38 cellular contexts compared by ENCODE assay signal in genomic region chr2:53095664-53096063, GRCh38.
"Had no signal": no experiment of that assay in that cellular context is flagged by ENCODE, and none has a peak within 500 bp of the region (broad histone marks: within the 10 kb centered on the region; RNA-seq: fewer than 3 reads in every experiment).

No MANE protein-coding gene starts in this region.

- H3K27ac Mint-ChIP-seq: activated B cell treated with CpG ODN at 0.5 μM for 24 hours; activated CD4-positive, alpha-beta memory T cell treated with anti-CD3 and anti-CD28 coated beads for 36 hours; activated CD4-positive, alpha-beta T cell treated with anti-CD3 and anti-CD28 coated beads, Interleukin-2, amount 10 ng/mL, durations not matched to agents 24 days and 14 days; activated CD8-positive, alpha-beta T cell treated with anti-CD3 and anti-CD28 coated beads for 36 hours; activated naive CD4-positive, alpha-beta T cell treated with anti-CD3 and anti-CD28 coated beads for 36 hours; activated naive CD4-positive, alpha-beta T cell treated with anti-CD3 and anti-CD28 coated beads, Interleukin-2, amount 50 U/mL, for 72 hours; activated naive CD8-positive, alpha-beta T cell treated with anti-CD3 and anti-CD28 coated beads for 36 hours; activated T-cell treated with anti-CD3 and anti-CD28 coated beads, Interleukin-2, amount 50 U/mL, for 72 hours; activated T-helper 1 cell treated with anti-CD3 and anti-CD28 coated beads, Interleukin-12 subunit alpha, Interleukin-12 subunit beta, Interleukin-2, Interleukin-4 antibody, amounts not matched to agents 30 ng/mL and 10 ng/mL and 1 ng/mL, durations not matched to agents 14 hours and 24 hours and 36 hours; activated T-helper 17 cell treated with anti-CD3 and anti-CD28 coated beads, Interleukin-2, amount 50 U/mL, for 72 hours; brain; T-helper 1 cell treated with Interleukin-12 subunit alpha and Interleukin-12 subunit beta and Interleukin-4 antibody, amounts not matched to agents 30 μg/mL and 1 μg/mL, for 36 hours; T-helper 2 cell treated with Interferon-gamma antibody and Interleukin-4, amounts not matched to agents 5 μg/mL and 100 μg/mL, for 36 hours had no signal

- H3K9me3 ChIP-seq: adrenal gland had no signal

- H3K27me3 ChIP-seq: adrenal gland, cardiac muscle cell had no signal

- H3K27ac ChIP-seq: adrenal gland, cardiac muscle cell, VCaP had no signal

- H3K36me3 ChIP-seq: adrenal gland, cardiac muscle cell had no signal

- H3K4me3 ChIP-seq: adrenal gland, cardiac muscle cell had no signal

- H3K4me1 Mint-ChIP-seq: activated B cell treated with CpG ODN at 0.5 μM for 24 hours; activated CD4-positive, alpha-beta T cell treated with anti-CD3 and anti-CD28 coated beads, Interleukin-2, amount 10 ng/mL, durations not matched to agents 24 days and 14 days; activated naive CD8-positive, alpha-beta T cell treated with anti-CD3 and anti-CD28 coated beads for 36 hours; activated T-helper 17 cell treated with anti-CD3 and anti-CD28 coated beads, Interleukin-2, amount 50 U/mL, for 72 hours; central memory CD8-positive, alpha-beta T cell had no signal

- H3K36me3 Mint-ChIP-seq: activated CD4-positive, alpha-beta memory T cell treated with anti-CD3 and anti-CD28 coated beads for 36 hours; activated naive CD4-positive, alpha-beta T cell treated with anti-CD3 and anti-CD28 coated beads, Interleukin-2, amount 50 U/mL, for 72 hours; activated naive CD8-positive, alpha-beta T cell treated with anti-CD3 and anti-CD28 coated beads for 36 hours; brain had no signal

- H3K9me3 Mint-ChIP-seq: activated B cell treated with CpG ODN at 0.5 μM for 24 hours; activated CD4-positive, alpha-beta memory T cell treated with anti-CD3 and anti-CD28 coated beads for 36 hours; activated CD4-positive, alpha-beta T cell treated with anti-CD3 and anti-CD28 coated beads, Interleukin-2, amount 10 ng/mL, durations not matched to agents 24 days and 14 days; activated naive CD4-positive, alpha-beta T cell treated with anti-CD3 and anti-CD28 coated beads for 36 hours; activated naive CD4-positive, alpha-beta T cell treated with anti-CD3 and anti-CD28 coated beads, Interleukin-2, amount 50 U/mL, for 72 hours; activated naive CD8-positive, alpha-beta T cell treated with anti-CD3 and anti-CD28 coated beads for 36 hours; activated T-cell treated with anti-CD3 and anti-CD28 coated beads, Interleukin-2, amount 50 U/mL, for 4 hours; activated T-helper 1 cell treated with anti-CD3 and anti-CD28 coated beads, Interleukin-12 subunit alpha, Interleukin-12 subunit beta, Interleukin-2, Interleukin-4 antibody, amounts not matched to agents 30 ng/mL and 10 ng/mL and 1 ng/mL, durations not matched to agents 14 hours and 24 hours and 36 hours; activated T-helper 17 cell treated with anti-CD3 and anti-CD28 coated beads, Interleukin-2, amount 50 U/mL, for 72 hours; brain; central memory CD8-positive, alpha-beta T cell; T-helper 1 cell treated with Interleukin-12 subunit alpha and Interleukin-12 subunit beta and Interleukin-4 antibody, amounts not matched to agents 30 μg/mL and 1 μg/mL, for 36 hours had no signal

- FAIRE-seq: astrocyte, TTC549 had no signal

- DNase-seq: activated B cell treated with CpG ODN at 0.5 μM for 24 hours; activated CD4-positive, alpha-beta memory T cell treated with anti-CD3 and anti-CD28 coated beads for 36 hours; activated CD4-positive, alpha-beta T cell treated with anti-CD3 and anti-CD28 coated beads for 4 hours; activated CD4-positive, alpha-beta T cell treated with anti-CD3 and anti-CD28 coated beads, Interleukin-2, amount 10 ng/mL, durations not matched to agents 24 days and 14 days; activated CD4-positive, alpha-beta T cell treated with anti-CD3 and anti-CD28 coated beads, Interleukin-2, amount 50 U/mL, for 1 hour; activated CD4-positive, alpha-beta T cell treated with anti-CD3 and anti-CD28 coated beads, Interleukin-2, amount 50 U/mL, for 4 hours; activated CD4-positive, CD25-positive, alpha-beta regulatory T cell treated with anti-CD3 and anti-CD28 coated beads, Interleukin-2, amount 50 U/mL, for 72 hours; activated CD8-positive, alpha-beta memory T cell treated with anti-CD3 and anti-CD28 coated beads, Interleukin-2, amount 50 U/mL, for 4 hours; activated CD8-positive, alpha-beta T cell treated with anti-CD3 and anti-CD28 coated beads for 36 hours; activated effector memory CD4-positive, alpha-beta T cell treated with anti-CD3 and anti-CD28 coated beads, Interleukin-2, amount 50 U/mL, for 16 hours; activated gamma-delta T cell treated with Interleukin-2 at 50 U/mL for 16 hours; activated naive CD4-positive, alpha-beta T cell; activated naive CD4-positive, alpha-beta T cell treated with anti-CD3 and anti-CD28 coated beads for 36 hours; activated naive CD4-positive, alpha-beta T cell treated with anti-CD3 and anti-CD28 coated beads, Interleukin-2, amount 50 U/mL, for 16 hours; activated naive CD8-positive, alpha-beta T cell treated with anti-CD3 and anti-CD28 coated beads for 36 hours; activated T-cell treated with anti-CD3 and anti-CD28 coated beads for 4 hours; activated T-cell treated with anti-CD3 and anti-CD28 coated beads, Interleukin-2, amount 50 U/mL, for 1 hour; activated T-cell treated with anti-CD3 and anti-CD28 coated beads, Interleukin-2, amount 50 U/mL, for 4 hours; activated T-cell treated with anti-CD3 and anti-CD28 coated beads, Interleukin-2, amount 50 U/mL, for 72 hours; adrenal gland; amniotic stem cell; aorta; caudate nucleus; cerebellar nuclear complex; T-helper 1 cell; T-helper 2 cell; T-helper 9 cell had no signal

- H3K27me3 Mint-ChIP-seq: activated B cell treated with CpG ODN at 0.5 μM for 24 hours; activated CD4-positive, alpha-beta memory T cell treated with anti-CD3 and anti-CD28 coated beads for 36 hours; activated CD4-positive, alpha-beta T cell treated with anti-CD3 and anti-CD28 coated beads, Interleukin-2, amount 10 ng/mL, durations not matched to agents 24 days and 14 days; activated CD8-positive, alpha-beta T cell treated with anti-CD3 and anti-CD28 coated beads for 36 hours; activated naive CD8-positive, alpha-beta T cell treated with anti-CD3 and anti-CD28 coated beads for 36 hours; activated T-helper 17 cell treated with anti-CD3 and anti-CD28 coated beads, Interleukin-2, amount 50 U/mL, for 72 hours; brain; central memory CD8-positive, alpha-beta T cell had no signal

- ATAC-seq: activated CD8-positive, alpha-beta T cell treated with anti-CD3 and anti-CD28 coated beads for 36 hours; activated naive CD4-positive, alpha-beta T cell treated with anti-CD3 and anti-CD28 coated beads, Interleukin-2, amount 50 U/mL, for 72 hours; activated T-cell treated with anti-CD3 and anti-CD28 coated beads, Interleukin-2, amount 50 U/mL, for 4 hours; activated T-cell treated with anti-CD3 and anti-CD28 coated beads, Interleukin-2, amount 50 U/mL, for 72 hours; activated T-helper 17 cell treated with anti-CD3 and anti-CD28 coated beads, Interleukin-2, amount 50 U/mL, for 72 hours had no signal

- H3K4me3 Mint-ChIP-seq: activated B cell treated with CpG ODN at 0.5 μM for 24 hours; activated CD4-positive, alpha-beta memory T cell treated with anti-CD3 and anti-CD28 coated beads for 36 hours; activated CD4-positive, alpha-beta T cell treated with anti-CD3 and anti-CD28 coated beads, Interleukin-2, amount 10 ng/mL, durations not matched to agents 24 days and 14 days; activated CD8-positive, alpha-beta T cell treated with anti-CD3 and anti-CD28 coated beads for 36 hours; activated naive CD4-positive, alpha-beta T cell treated with anti-CD3 and anti-CD28 coated beads for 36 hours; activated naive CD8-positive, alpha-beta T cell treated with anti-CD3 and anti-CD28 coated beads for 36 hours; activated T-cell treated with anti-CD3 and anti-CD28 coated beads, Interleukin-2, amount 50 U/mL, for 4 hours; activated T-cell treated with anti-CD3 and anti-CD28 coated beads, Interleukin-2, amount 50 U/mL, for 72 hours; activated T-helper 1 cell treated with anti-CD3 and anti-CD28 coated beads, Interleukin-12 subunit alpha, Interleukin-12 subunit beta, Interleukin-2, Interleukin-4 antibody, amounts not matched to agents 30 ng/mL and 10 ng/mL and 1 ng/mL, durations not matched to agents 14 hours and 24 hours and 36 hours; activated T-helper 17 cell treated with anti-CD3 and anti-CD28 coated beads, Interleukin-2, amount 50 U/mL, for 72 hours; brain; central memory CD8-positive, alpha-beta T cell; T-helper 1 cell treated with Interleukin-12 subunit alpha and Interleukin-12 subunit beta and Interleukin-4 antibody, amounts not matched to agents 30 μg/mL and 1 μg/mL, for 36 hours; T-helper 2 cell treated with Interferon-gamma antibody and Interleukin-4, amounts not matched to agents 5 μg/mL and 100 μg/mL, for 36 hours had no signal

- H3K4me1 ChIP-seq: adrenal gland had no signal
